Comparison of ENCODE assay signal across 1 cellular context in the genomic region with DNA sequence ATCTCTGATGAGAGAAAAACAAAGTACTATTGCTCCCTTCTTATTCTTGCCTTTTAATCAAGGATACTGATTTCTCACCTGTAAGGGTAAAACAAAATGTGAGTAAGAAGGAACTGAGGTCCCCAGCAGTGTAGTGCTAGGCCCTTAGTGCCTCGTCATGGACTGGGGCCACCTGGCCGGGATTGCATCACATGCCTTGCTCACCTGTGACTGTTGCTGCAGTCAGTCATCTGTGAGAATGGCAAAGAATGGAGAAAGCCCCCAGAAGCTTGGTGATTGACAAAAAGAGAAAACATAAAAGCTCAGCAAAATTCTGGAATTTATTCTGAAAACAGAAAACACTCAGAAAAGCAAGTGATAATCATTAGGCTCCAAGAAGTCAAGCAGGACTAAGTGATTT.
TF ChIP-seq lines count a peak whose summit lies in the region.

No MANE protein-coding gene starts in this region.

TF ChIP-seq in WTC11, 78 proteins besides CTCF, POLR2A, EP300 and RAD21 (continued from another document):
- TF ChIP-seq, protein P1, sequence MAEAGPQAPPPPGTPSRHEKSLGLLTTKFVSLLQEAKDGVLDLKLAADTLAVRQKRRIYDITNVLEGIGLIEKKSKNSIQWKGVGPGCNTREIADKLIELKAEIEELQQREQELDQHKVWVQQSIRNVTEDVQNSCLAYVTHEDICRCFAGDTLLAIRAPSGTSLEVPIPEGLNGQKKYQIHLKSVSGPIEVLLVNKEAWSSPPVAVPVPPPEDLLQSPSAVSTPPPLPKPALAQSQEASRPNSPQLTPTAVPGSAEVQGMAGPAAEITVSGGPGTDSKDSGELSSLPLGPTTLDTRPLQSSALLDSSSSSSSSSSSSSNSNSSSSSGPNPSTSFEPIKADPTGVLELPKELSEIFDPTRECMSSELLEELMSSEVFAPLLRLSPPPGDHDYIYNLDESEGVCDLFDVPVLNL (CRISPR knock-in tag; IDR thresholded peaks at IDR 0.05; ENCODE audit: borderline replicate concordance, low read depth), result no peak
